ENCODE assay signal across 27 cellular contexts in the genomic region with DNA sequence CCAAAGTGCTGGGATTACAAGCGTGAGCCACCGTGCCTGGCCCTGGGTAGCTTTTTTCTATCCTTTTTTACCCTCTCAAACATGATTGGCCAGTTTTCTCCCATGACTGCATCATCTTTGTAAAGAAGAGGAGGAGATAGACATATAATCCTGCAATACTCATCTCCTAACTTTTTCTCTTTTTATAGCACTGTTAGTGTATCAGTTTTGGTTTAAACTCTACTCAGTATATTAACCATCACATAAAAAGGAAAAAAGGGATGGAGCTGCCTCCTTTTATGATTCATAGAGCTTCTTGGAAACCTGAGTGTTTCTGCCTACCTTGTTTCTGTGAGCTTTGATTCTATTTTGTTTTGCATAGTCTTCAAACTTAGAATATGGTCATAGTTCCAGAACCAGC. TPM values are rescaled to one million over a fixed set of nuclear protein-coding genes. Genes with fewer than 3 reads are reported as not detected.
"Had no signal": no experiment of that assay in that cellular context is flagged by ENCODE, and none has a peak within 500 bp of the region (broad histone marks: within the 10 kb centered on the region; RNA-seq: fewer than 3 reads in every experiment).

No MANE protein-coding gene starts in this region.

- H3K27ac ChIP-seq: adrenal gland, breast epithelium, colonic mucosa, VCaP had no signal

- FAIRE-seq: K562 had no signal

- H3K4me3 ChIP-seq: adrenal gland, breast epithelium, colonic mucosa, K562 had no signal

- H3K27me3 ChIP-seq: adrenal gland, breast epithelium, colonic mucosa had no signal

- H3K4me3 Mint-ChIP-seq: activated T-cell treated with anti-CD3 and anti-CD28 coated beads, Interleukin-2, amount 50 U/mL, for 4 hours had no signal

- H3K9me3 ChIP-seq: adrenal gland, breast epithelium, colonic mucosa had no signal

- H3K9me3 Mint-ChIP-seq: activated T-cell treated with anti-CD3 and anti-CD28 coated beads, Interleukin-2, amount 50 U/mL, for 4 hours had no signal

- H3K4me1 ChIP-seq: adrenal gland, breast epithelium, colonic mucosa had no signal

- DNase-seq: activated CD4-positive, alpha-beta T cell treated with anti-CD3 and anti-CD28 coated beads for 48 hours; activated CD4-positive, alpha-beta T cell treated with anti-CD3 and anti-CD28 coated beads, Interleukin-2, amount 50 U/mL, for 48 hours; activated CD4-positive, CD25-positive, alpha-beta regulatory T cell; activated CD8-positive, alpha-beta memory T cell treated with anti-CD3 and anti-CD28 coated beads, Interleukin-2, amount 50 U/mL, for 48 hours; activated effector memory CD4-positive, alpha-beta T cell treated with Interleukin-2 at 50 U/mL for 16 hours; activated naive CD4-positive, alpha-beta T cell treated with anti-CD3 and anti-CD28 coated beads, Interleukin-2, amount 50 U/mL, for 16 hours; activated T-cell treated with anti-CD3 and anti-CD28 coated beads, Interleukin-2, amount 50 U/mL, for 4 hours; anterior cingulate cortex; colonic mucosa; Karpas-422; MM.1S; NCI-H1105; NCI-H1694 treated with DMSO at 0.1 percent for 48 hours; NCI-H2029 treated with DMSO at 0.1 percent for 48 hours; NCI-H345; NCI-H510A; NCI-H526 treated with DMSO at 0.1 percent for 48 hours; SIG-M5; T-helper 2 cell; T1000 had no signal

RNA-seq across cellular contexts. Expression of a gene that starts 28.8 kb away (rescaled TPM):
- total RNA-seq: activated T-cell treated with anti-CD3 and anti-CD28 coated beads, Interleukin-2, amount 50 U/mL, for 4 hours; adrenal gland; breast epithelium; cerebellum; colonic mucosa; K562; OCI-LY7; RPMI7951 had no signal
- polyA plus RNA-seq: adrenal gland had no signal

RNA-seq across cellular contexts. Expression of a gene that starts 34.1 kb away (rescaled TPM):
- total RNA-seq: breast epithelium, cerebellum, RPMI7951 had no signal
- polyA plus RNA-seq: adrenal gland, K562 had no signal
